1 cellular context compared by ENCODE assay signal in the genomic region with DNA sequence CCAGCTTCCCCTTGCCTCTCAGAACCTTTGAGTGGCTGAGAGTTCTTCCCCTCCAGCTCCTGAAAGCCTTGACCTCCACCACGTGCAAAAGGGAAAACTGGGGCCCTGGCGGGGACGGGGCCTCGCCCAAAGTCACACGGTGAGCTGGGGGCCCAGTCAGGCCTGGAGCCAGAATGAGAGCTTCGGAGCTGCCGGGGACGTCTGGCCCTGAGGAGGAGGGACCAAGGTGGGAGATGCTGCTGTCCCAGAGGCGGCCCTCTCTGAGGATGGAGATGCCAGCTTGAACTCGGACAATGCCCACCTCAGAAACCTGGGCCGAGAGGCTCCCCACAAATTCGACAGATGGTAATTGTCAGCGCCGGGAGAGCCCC.
TF ChIP-seq lines count a peak whose summit lies in the region.

No MANE protein-coding gene starts in this region.

TF ChIP-seq in GM23338, 12 proteins besides CTCF, POLR2A, EP300 and RAD21 (continued from another document):
- TF ChIP-seq, protein P1, sequence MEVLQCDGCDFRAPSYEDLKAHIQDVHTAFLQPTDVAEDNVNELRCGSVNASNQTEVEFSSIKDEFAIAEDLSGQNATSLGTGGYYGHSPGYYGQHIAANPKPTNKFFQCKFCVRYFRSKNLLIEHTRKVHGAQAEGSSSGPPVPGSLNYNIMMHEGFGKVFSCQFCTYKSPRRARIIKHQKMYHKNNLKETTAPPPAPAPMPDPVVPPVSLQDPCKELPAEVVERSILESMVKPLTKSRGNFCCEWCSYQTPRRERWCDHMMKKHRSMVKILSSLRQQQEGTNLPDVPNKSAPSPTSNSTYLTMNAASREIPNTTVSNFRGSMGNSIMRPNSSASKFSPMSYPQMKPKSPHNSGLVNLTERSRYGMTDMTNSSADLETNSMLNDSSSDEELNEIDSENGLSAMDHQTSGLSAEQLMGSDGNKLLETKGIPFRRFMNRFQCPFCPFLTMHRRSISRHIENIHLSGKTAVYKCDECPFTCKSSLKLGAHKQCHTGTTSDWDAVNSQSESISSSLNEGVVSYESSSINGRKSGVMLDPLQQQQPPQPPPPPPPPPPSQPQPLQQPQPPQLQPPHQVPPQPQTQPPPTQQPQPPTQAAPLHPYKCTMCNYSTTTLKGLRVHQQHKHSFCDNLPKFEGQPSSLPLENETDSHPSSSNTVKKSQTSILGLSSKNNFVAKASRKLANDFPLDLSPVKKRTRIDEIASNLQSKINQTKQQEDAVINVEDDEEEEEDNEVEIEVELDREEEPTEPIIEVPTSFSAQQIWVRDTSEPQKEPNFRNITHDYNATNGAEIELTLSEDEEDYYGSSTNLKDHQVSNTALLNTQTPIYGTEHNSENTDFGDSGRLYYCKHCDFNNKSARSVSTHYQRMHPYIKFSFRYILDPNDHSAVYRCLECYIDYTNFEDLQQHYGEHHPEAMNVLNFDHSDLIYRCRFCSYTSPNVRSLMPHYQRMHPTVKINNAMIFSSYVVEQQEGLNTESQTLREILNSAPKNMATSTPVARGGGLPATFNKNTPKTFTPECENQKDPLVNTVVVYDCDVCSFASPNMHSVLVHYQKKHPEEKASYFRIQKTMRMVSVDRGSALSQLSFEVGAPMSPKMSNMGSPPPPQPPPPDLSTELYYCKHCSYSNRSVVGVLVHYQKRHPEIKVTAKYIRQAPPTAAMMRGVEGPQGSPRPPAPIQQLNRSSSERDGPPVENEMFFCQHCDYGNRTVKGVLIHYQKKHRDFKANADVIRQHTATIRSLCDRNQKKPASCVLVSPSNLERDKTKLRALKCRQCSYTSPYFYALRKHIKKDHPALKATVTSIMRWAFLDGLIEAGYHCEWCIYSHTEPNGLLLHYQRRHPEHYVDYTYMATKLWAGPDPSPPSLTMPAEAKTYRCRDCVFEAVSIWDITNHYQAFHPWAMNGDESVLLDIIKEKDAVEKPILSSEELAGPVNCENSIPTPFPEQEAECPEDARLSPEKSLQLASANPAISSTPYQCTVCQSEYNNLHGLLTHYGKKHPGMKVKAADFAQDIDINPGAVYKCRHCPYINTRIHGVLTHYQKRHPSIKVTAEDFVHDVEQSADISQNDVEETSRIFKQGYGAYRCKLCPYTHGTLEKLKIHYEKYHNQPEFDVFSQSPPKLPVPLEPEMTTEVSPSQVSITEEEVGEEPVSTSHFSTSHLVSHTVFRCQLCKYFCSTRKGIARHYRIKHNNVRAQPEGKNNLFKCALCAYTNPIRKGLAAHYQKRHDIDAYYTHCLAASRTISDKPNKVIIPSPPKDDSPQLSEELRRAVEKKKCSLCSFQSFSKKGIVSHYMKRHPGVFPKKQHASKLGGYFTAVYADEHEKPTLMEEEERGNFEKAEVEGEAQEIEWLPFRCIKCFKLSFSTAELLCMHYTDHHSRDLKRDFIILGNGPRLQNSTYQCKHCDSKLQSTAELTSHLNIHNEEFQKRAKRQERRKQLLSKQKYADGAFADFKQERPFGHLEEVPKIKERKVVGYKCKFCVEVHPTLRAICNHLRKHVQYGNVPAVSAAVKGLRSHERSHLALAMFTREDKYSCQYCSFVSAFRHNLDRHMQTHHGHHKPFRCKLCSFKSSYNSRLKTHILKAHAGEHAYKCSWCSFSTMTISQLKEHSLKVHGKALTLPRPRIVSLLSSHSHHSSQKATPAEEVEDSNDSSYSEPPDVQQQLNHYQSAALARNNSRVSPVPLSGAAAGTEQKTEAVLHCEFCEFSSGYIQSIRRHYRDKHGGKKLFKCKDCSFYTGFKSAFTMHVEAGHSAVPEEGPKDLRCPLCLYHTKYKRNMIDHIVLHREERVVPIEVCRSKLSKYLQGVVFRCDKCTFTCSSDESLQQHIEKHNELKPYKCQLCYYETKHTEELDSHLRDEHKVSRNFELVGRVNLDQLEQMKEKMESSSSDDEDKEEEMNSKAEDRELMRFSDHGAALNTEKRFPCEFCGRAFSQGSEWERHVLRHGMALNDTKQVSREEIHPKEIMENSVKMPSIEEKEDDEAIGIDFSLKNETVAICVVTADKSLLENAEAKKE (CRISPR knock-in tag; IDR thresholded peaks at IDR 0.05), result no peak
- TF ChIP-seq JUNB (IDR thresholded peaks at IDR 0.05; ENCODE audit: unreplicated experiment) (no peak), EZH2phosphoT487 (IDR thresholded peaks at IDR 0.05; ENCODE audit: unreplicated experiment) (no peak), CREB1 (CRISPR knock-in tag; IDR thresholded peaks at IDR 0.05; ENCODE audit: low read depth) (no peak)
- TF ChIP-seq, protein P2, sequence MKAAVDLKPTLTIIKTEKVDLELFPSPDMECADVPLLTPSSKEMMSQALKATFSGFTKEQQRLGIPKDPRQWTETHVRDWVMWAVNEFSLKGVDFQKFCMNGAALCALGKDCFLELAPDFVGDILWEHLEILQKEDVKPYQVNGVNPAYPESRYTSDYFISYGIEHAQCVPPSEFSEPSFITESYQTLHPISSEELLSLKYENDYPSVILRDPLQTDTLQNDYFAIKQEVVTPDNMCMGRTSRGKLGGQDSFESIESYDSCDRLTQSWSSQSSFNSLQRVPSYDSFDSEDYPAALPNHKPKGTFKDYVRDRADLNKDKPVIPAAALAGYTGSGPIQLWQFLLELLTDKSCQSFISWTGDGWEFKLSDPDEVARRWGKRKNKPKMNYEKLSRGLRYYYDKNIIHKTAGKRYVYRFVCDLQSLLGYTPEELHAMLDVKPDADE (IDR thresholded peaks at IDR 0.05), result no peak
